20 cellular contexts compared by ENCODE assay signal in genomic region chr9:121450241-121450640, GRCh38. TPM values are rescaled to one million over a fixed set of nuclear protein-coding genes. Genes with fewer than 3 reads are reported as not detected.
DNase-seq lines count a peak whose midpoint lies in the region; ATAC-seq and TF ChIP-seq lines count a peak whose summit lies in the region.
"Had no signal": no experiment of that assay in that cellular context is flagged by ENCODE, and none has a peak within 500 bp of the region (broad histone marks: within the 10 kb centered on the region; RNA-seq: fewer than 3 reads in every experiment).

No MANE protein-coding gene starts in this region.

- H3K4me3 ChIP-seq in vagina: no peak overlapping the region
- H3K4me3 ChIP-seq: cardiac muscle cell, neural progenitor cell, SK-N-MC had no signal

- H3K4me1 ChIP-seq in vagina: peaks cover 7% of the 10 kb centered on the region

- TF ChIP-seq CTCF in VCaP (conservative IDR thresholded peaks at IDR 0.05) (no peak), vagina (IDR thresholded peaks at IDR 0.05) (no peak), GM20000 (IDR thresholded peaks at IDR 0.05; ENCODE audit: extremely low read depth, missing control alignments) (no peak)

- H3K9me3 ChIP-seq in vagina: no peaks in the 10 kb centered on the region

- H3K27ac ChIP-seq in VCaP (peak overlapping the region; percentile 64), vagina (peak overlapping the region; percentile 1)
- H3K27ac ChIP-seq: cardiac muscle cell, neural progenitor cell, SK-N-MC had no signal

- H3K27me3 ChIP-seq in vagina: no peaks in the 10 kb centered on the region
- H3K27me3 ChIP-seq: cardiac muscle cell had no signal

- no peaks in the 10 kb centered on the region for H3K36me3 ChIP-seq in vagina
- H3K36me3 ChIP-seq: cardiac muscle cell, neural progenitor cell had no signal

- DNase-seq in Right ventricle myocardium inferior (ENCODE audit: missing footprints) (no peak), cardiac septum (ENCODE audit: low spot score) (no peak), left ventricle myocardium superior (no peak), vagina (ENCODE audit: extremely low spot score in 2 of 2) (no peak), GM20000 (ENCODE audit: low spot score) (no peak), cerebellar nuclear complex (lab: John Stamatoyannopoulos, UW) (no peak)
- no peak for DNase-seq in stimulated activated CD4-positive, alpha-beta T cell treated with anti-CD3 and anti-CD28 coated beads, Interleukin-12 subunit alpha, Interleukin-12 subunit beta, amount 100 ng/mL, for 4 hours
- DNase-seq: activated CD4-positive, alpha-beta T cell treated with anti-CD3 and anti-CD28 coated beads for 1 hour; activated effector memory CD4-positive, alpha-beta T cell treated with Interleukin-2 at 50 U/mL for 16 hours; effector CD4-positive, alpha-beta T cell; hypothalamus; NCI-H1694 treated with DMSO at 0.1 percent for 48 hours; NCI-H526 treated with DMSO at 0.1 percent for 48 hours; T-helper 9 cell had no signal

- intact Hi-C loops in Right ventricle myocardium inferior (cut with DNase I) (loop anchor here (10.0 kb wide), 1 partner anchor 245 kb away; no protein-coding TSS in a partner anchor), cardiac septum (cut with DNase I) (no loop called here), left ventricle myocardium superior (cut with micrococcal nuclease) (no loop called here), vagina (cut with DNase I) (no loop called here)

- no peak for TF ChIP-seq POLR2A in vagina (IDR thresholded peaks at IDR 0.05)

- ATAC-seq in Right ventricle myocardium inferior (peak; percentile 75), left ventricle myocardium superior (peak; percentile 78)

RNA-seq across cellular contexts. Expression of gene GGTA1, which starts 49.4 kb away (rescaled TPM):
- total RNA-seq in Right ventricle myocardium inferior (27.9 TPM), cardiac septum (8.8 TPM), left ventricle myocardium superior (28.3 TPM), vagina (18.4 TPM)
- total RNA-seq: cardiac muscle cell, kidney epithelial cell, MCF 10A had no signal
